10 cellular contexts compared by ENCODE assay signal in genomic region chr19:49570997-49571676, GRCh38. TPM values are rescaled to one million over a fixed set of nuclear protein-coding genes. Genes with fewer than 3 reads are reported as not detected.
DNase-seq lines count a peak whose midpoint lies in the region; ATAC-seq, FAIRE-seq and TF ChIP-seq lines count a peak whose summit lies in the region.
"Had no signal": no experiment of that assay in that cellular context is flagged by ENCODE, and none has a peak within 500 bp of the region (broad histone marks: within the 10 kb centered on the region; RNA-seq: fewer than 3 reads in every experiment).

No MANE protein-coding gene starts in this region.

- H3K27me3 ChIP-seq in esophagus muscularis mucosa = no peaks in the 10 kb centered on the region
- no peaks in the 10 kb centered on the region for H3K27me3 ChIP-seq in small intestine (ENCODE audit: control insufficient read depth in 2 of 2, insufficient read depth in 2 of 2, low read length in 2 of 2)
- H3K27me3 ChIP-seq: tibial artery had no signal

- no peaks in the 10 kb centered on the region for H3K9me3 ChIP-seq in esophagus muscularis mucosa
- no peaks in the 10 kb centered on the region for H3K9me3 ChIP-seq in small intestine (ENCODE audit: control insufficient read depth, low read depth)
- H3K9me3 ChIP-seq: tibial artery had no signal

- ATAC-seq in activated CD4-positive, alpha-beta T cell treated with anti-CD3 and anti-CD28 coated beads for 36 hours = peak; percentile 26
- ATAC-seq in HG03378 (IDR thresholded peaks at IDR 0.05; ENCODE audit: unreplicated experiment) = no peak
- ATAC-seq: activated T-cell treated with anti-CD3 and anti-CD28 coated beads, Interleukin-2, amount 50 U/mL, for 4 hours had no signal

- H3K36me3 ChIP-seq in esophagus muscularis mucosa (peaks cover 6 to 30% (median 26%) of the 10 kb centered on the region in 4 donors), small intestine (ENCODE audit: control insufficient read depth in 2 of 2, insufficient read depth in 2 of 2, low read length in 2 of 2) (peaks cover 0 to 4% of the 10 kb centered on the region in 2 donors)

- H3K4me1 ChIP-seq in esophagus muscularis mucosa = peaks cover 23 to 30% (median 27%) of the 10 kb centered on the region in 4 donors
- H3K4me1 ChIP-seq in small intestine (ENCODE audit: control insufficient read depth in 2 of 2, insufficient read depth in 1 of 2, low read depth in 1 of 2, low read length in 1 of 2) = peaks cover 3% of the 10 kb centered on the region in 2 donors

- H3K4me3 ChIP-seq in esophagus muscularis mucosa = no peak overlapping the region
- no peak overlapping the region for H3K4me3 ChIP-seq in small intestine (ENCODE audit: low read depth in 1 of 2, low read length in 2 of 2)
- H3K4me3 ChIP-seq: tibial artery had no signal

- H3K4me1 Mint-ChIP-seq in activated CD4-positive, alpha-beta T cell treated with anti-CD3 and anti-CD28 coated beads for 36 hours = peaks cover 49% of the 10 kb centered on the region

- peak; percentile 58 for DNase-seq in activated CD4-positive, alpha-beta T cell treated with anti-CD3 and anti-CD28 coated beads for 36 hours
- DNase-seq in activated CD4-positive, alpha-beta T cell treated with anti-CD3 and anti-CD28 coated beads for 48 hours = no peak
- DNase-seq in RKO (ENCODE audit: low spot score) = peak; percentile 44
- DNase-seq in esophagus muscularis mucosa (ENCODE audit: extremely low spot score) = no peak
- DNase-seq in small intestine = peak; percentile 80
- DNase-seq in stimulated activated CD4-positive, alpha-beta T cell treated with anti-CD3 and anti-CD28 coated beads, Interleukin-12 subunit alpha, Interleukin-12 subunit beta, amount 100 ng/mL, for 4 hours = no peak
- no peak for DNase-seq in amygdala (lab: John Stamatoyannopoulos, UW)
- DNase-seq: activated T-cell treated with anti-CD3 and anti-CD28 coated beads, Interleukin-2, amount 50 U/mL, for 4 hours; tibial artery had no signal

- intact Hi-C loops in activated CD4-positive, alpha-beta T cell treated with anti-CD3 and anti-CD28 coated beads for 36 hours (cut with DNase I, micrococcal nuclease) = loop anchor here (1.0 to 5.0 kb wide), 5 partner anchors 24 to 107 kb away; partner anchors contain the start of genes FLT3LG (in 1 of the 2) and PRMT1 (in 1 of the 2)
- intact Hi-C loops in esophagus muscularis mucosa (cut with DNase I) = loop anchor here (2.0 to 5.0 kb wide), 2 partner anchors 64 to 101 kb away; no protein-coding TSS in a partner anchor

- no peak for TF ChIP-seq CTCF in esophagus muscularis mucosa (IDR thresholded peaks at IDR 0.05)

- no peak for TF ChIP-seq POLR2A in esophagus muscularis mucosa (IDR thresholded peaks at IDR 0.05; ENCODE audit: low read depth)

- H3K27ac Mint-ChIP-seq in activated CD4-positive, alpha-beta T cell treated with anti-CD3 and anti-CD28 coated beads for 36 hours = peak overlapping the region; percentile 51

- no peaks in the 10 kb centered on the region for H3K27me3 Mint-ChIP-seq in activated CD4-positive, alpha-beta T cell treated with anti-CD3 and anti-CD28 coated beads for 36 hours

- POLR2A ChIA-PET in activated CD4-positive, alpha-beta T cell treated with anti-CD3 and anti-CD28 coated beads for 36 hours (lab: Charles Lee) = no interaction called here

- peak overlapping the region in 3 of 4 donors; percentile 13 to 60 (median 56) for H3K27ac ChIP-seq in esophagus muscularis mucosa (replicated peaks in 1 of 4)
- H3K27ac ChIP-seq in small intestine (ENCODE audit: low read depth in 1 of 2, low read length in 1 of 2) = peak overlapping the region in 1 of 2 donors; percentile 18
- H3K27ac ChIP-seq: tibial artery had no signal

- CTCF ChIA-PET in activated CD4-positive, alpha-beta T cell treated with anti-CD3 and anti-CD28 coated beads for 36 hours (lab: Charles Lee) = interaction anchor here (0.6 to 8.5 kb wide), 21 partner anchors 9 to 1101 kb away, joined by 3 to 135 read pairs (median 5); partner anchors contain the start of genes NOSIP, PRRG2, RPS11 and RRAS

- TF ChIP-seq EP300 in esophagus muscularis mucosa (IDR thresholded peaks at IDR 0.05) = no peak

- FAIRE-seq in small intestine (lab: Jason Lieb, UNC) = no peak

- H3K4me3 Mint-ChIP-seq in activated CD4-positive, alpha-beta T cell treated with anti-CD3 and anti-CD28 coated beads for 36 hours = no peak overlapping the region
- H3K4me3 Mint-ChIP-seq: activated T-cell treated with anti-CD3 and anti-CD28 coated beads, Interleukin-2, amount 50 U/mL, for 4 hours had no signal

- H3K36me3 Mint-ChIP-seq in activated CD4-positive, alpha-beta T cell treated with anti-CD3 and anti-CD28 coated beads for 36 hours (ENCODE audit: low read depth) = peaks cover 8% of the 10 kb centered on the region

- no peaks in the 10 kb centered on the region for H3K9me3 Mint-ChIP-seq in activated CD4-positive, alpha-beta T cell treated with anti-CD3 and anti-CD28 coated beads for 36 hours (ENCODE audit: low read depth)
- H3K9me3 Mint-ChIP-seq: activated T-cell treated with anti-CD3 and anti-CD28 coated beads, Interleukin-2, amount 50 U/mL, for 4 hours had no signal

- WGBS in esophagus muscularis mucosa = 70% methylated on average over 11 of the region's 11 CpGs
- 23 to 52% (median 40%) methylated on average over 11 of the region's 11 CpGs for WGBS in small intestine, 3 donors

RNA-seq across cellular contexts. Expression of gene NOSIP, which starts 9.2 kb away (rescaled TPM):
- 10 to 100 TPM; 71.4 to 73.1 TPM for total RNA-seq in activated CD4-positive, alpha-beta T cell treated with anti-CD3 and anti-CD28 coated beads for 36 hours
- 10 to 100 TPM; 51.0 to 71.6 (median 59.2) TPM for total RNA-seq in esophagus muscularis mucosa
- 100 to 1,000 TPM; 102 to 181 (median 167) TPM for polyA plus RNA-seq in small intestine

RNA-seq across cellular contexts. Expression of gene PRRG2, which starts 10.0 kb away (rescaled TPM):
- 1 to 10 TPM in 1 of 2 experiments, under 1 TPM in 1; 0.81 to 1.6 TPM for total RNA-seq in activated CD4-positive, alpha-beta T cell treated with anti-CD3 and anti-CD28 coated beads for 36 hours
- total RNA-seq in esophagus muscularis mucosa = 1 to 10 TPM in 2 of 4 donors, under 1 TPM in 1, not detected in 1; 0.17 to 2.5 (median 1.6) TPM
- 10 to 100 TPM; 14.2 to 23.7 (median 21.3) TPM for polyA plus RNA-seq in small intestine

RNA-seq across cellular contexts. Expression of gene PRR12, which starts 19.8 kb away (rescaled TPM):
- 10 to 100 TPM; 21.0 to 22.7 TPM for total RNA-seq in activated CD4-positive, alpha-beta T cell treated with anti-CD3 and anti-CD28 coated beads for 36 hours
- total RNA-seq in esophagus muscularis mucosa = 10 to 100 TPM in 3 of 4 donors, 1 to 10 TPM in 1; 9.4 to 29.1 (median 16.3) TPM
- polyA plus RNA-seq in small intestine = 10 to 100 TPM in 1 of 3 donors, 1 to 10 TPM in 2; 2.4 to 11.4 (median 4.5) TPM

RNA-seq across cellular contexts. Expression of gene RCN3, which starts 43.3 kb away (rescaled TPM):
- 10 to 100 TPM; 10.9 to 13.5 TPM for total RNA-seq in activated CD4-positive, alpha-beta T cell treated with anti-CD3 and anti-CD28 coated beads for 36 hours
- total RNA-seq in esophagus muscularis mucosa = 10 to 100 TPM in 3 of 4 donors, 1 to 10 TPM in 1; 9.8 to 22.4 (median 18.0) TPM
- 100 to 1,000 TPM in 2 of 3 donors, 10 to 100 TPM in 1; 38.0 to 687 (median 437) TPM for polyA plus RNA-seq in small intestine

RNA-seq across cellular contexts. Expression of gene FCGRT, which starts 58.7 kb away (rescaled TPM):
- 10 to 100 TPM; 16.3 to 18.1 TPM for total RNA-seq in activated CD4-positive, alpha-beta T cell treated with anti-CD3 and anti-CD28 coated beads for 36 hours
- 100 to 1,000 TPM; 108 to 234 (median 170) TPM for total RNA-seq in esophagus muscularis mucosa
- 100 to 1,000 TPM; 354 to 541 (median 486) TPM for polyA plus RNA-seq in small intestine

Comparison
In these comparisons a context has a peak if more than half of its experiments do, and no peak if none do; other contexts are left out.
1. DNase-seq: peak in activated CD4-positive, alpha-beta T cell treated with anti-CD3 and anti-CD28 coated beads for 36 hours (single experiment), RKO (single experiment) and small intestine (single experiment); none in activated CD4-positive, alpha-beta T cell treated with anti-CD3 and anti-CD28 coated beads for 48 hours (single experiment), esophagus muscularis mucosa (single experiment), stimulated activated CD4-positive, alpha-beta T cell treated with anti-CD3 and anti-CD28 coated beads, Interleukin-12 subunit alpha, Interleukin-12 subunit beta, amount 100 ng/mL, for 4 hours (single experiment) and amygdala (0 of 56).